ENCODE assay signal across 17 cellular contexts in genomic region chr2:191031256-191031655, GRCh38. TPM values are rescaled to one million over a fixed set of nuclear protein-coding genes. Genes with fewer than 3 reads are reported as not detected.
DNase-seq lines count a peak whose midpoint lies in the region; ATAC-seq and TF ChIP-seq lines count a peak whose summit lies in the region.
"Had no signal": no experiment of that assay in that cellular context is flagged by ENCODE, and none has a peak within 500 bp of the region (broad histone marks: within the 10 kb centered on the region; RNA-seq: fewer than 3 reads in every experiment).

No MANE protein-coding gene starts in this region.

- DNase-seq in cardiac muscle cell (ENCODE audit: low read depth in 1 of 2, low spot score in 1 of 2) (no peak), heart right ventricle (no peak), type B pancreatic cell (ENCODE audit: extremely low spot score, unreplicated experiment) (no peak), occipital lobe (lab: John Stamatoyannopoulos, UW) (no peak), mammary epithelial cell (no peak)
- no peak for DNase-seq in activated CD8-positive, alpha-beta T cell treated with anti-CD3 and anti-CD28 coated beads for 36 hours
- no peak for DNase-seq in effector memory CD8-positive, alpha-beta T cell
- DNase-seq: NCI-H226; ovary; right cardiac atrium; stimulated activated naive CD8-positive, alpha-beta T cell treated with anti-CD3 and anti-CD28 coated beads, Interleukin-15, Interleukin-2, amounts not matched to agents 100 U/mL and 50 U/mL, for 24 hours had no signal

- 67 to 74% methylated on average over 2 of the region's 2 CpGs for WGBS in heart right ventricle, 2 donors
- WGBS in mammary epithelial cell (ENCODE audit: low coverage, missing lambda C conversion rate), result 95% methylated on average over 2 of the region's 2 CpGs

- H3K9ac ChIP-seq in mammary epithelial cell (ENCODE audit: insufficient read depth, low read length), result no peak overlapping the region

- no peaks in the 10 kb centered on the region for H3K9me3 Mint-ChIP-seq in activated CD8-positive, alpha-beta T cell treated with anti-CD3 and anti-CD28 coated beads for 36 hours
- H3K9me3 Mint-ChIP-seq in effector memory CD8-positive, alpha-beta T cell, result no peaks in the 10 kb centered on the region
- no peaks in the 10 kb centered on the region for H3K9me3 Mint-ChIP-seq in type B pancreatic cell
- H3K9me3 Mint-ChIP-seq: CD14-positive monocyte; GM23338; IgD-negative memory B cell; naive B cell; T-helper 2 cell treated with Interferon-gamma antibody and Interleukin-4, amounts not matched to agents 5 μg/mL and 100 μg/mL, for 36 hours had no signal

- no peaks in the 10 kb centered on the region for H3K27me3 Mint-ChIP-seq in activated CD8-positive, alpha-beta T cell treated with anti-CD3 and anti-CD28 coated beads for 36 hours
- no peaks in the 10 kb centered on the region for H3K27me3 Mint-ChIP-seq in effector memory CD8-positive, alpha-beta T cell
- H3K27me3 Mint-ChIP-seq in type B pancreatic cell, result no peaks in the 10 kb centered on the region
- H3K27me3 Mint-ChIP-seq: IgD-negative memory B cell, naive B cell had no signal

- BruUV-seq in mammary epithelial cell (replicated peaks; lab: Mats Ljungman, UMichigan), result no TSS peak

- in situ Hi-C loops in mammary epithelial cell (cut with MboI; ENCODE audit: low sequenced_read_pairs in 2 of 2), result loop anchor here in 1 of 2 donors (10.0 kb wide), 1 partner anchor 246 kb away; no protein-coding TSS in a partner anchor

- H3K27ac Mint-ChIP-seq in activated CD8-positive, alpha-beta T cell treated with anti-CD3 and anti-CD28 coated beads for 36 hours, result peak overlapping the region; percentile 66
- peak overlapping the region; percentile 5 to 88 for H3K27ac Mint-ChIP-seq in effector memory CD8-positive, alpha-beta T cell
- H3K27ac Mint-ChIP-seq in type B pancreatic cell, result peak overlapping the region; percentile 34
- H3K27ac Mint-ChIP-seq: GM23338, IgD-negative memory B cell had no signal

- ATAC-seq in heart right ventricle, result no peak
- no peak for ATAC-seq in activated CD8-positive, alpha-beta T cell treated with anti-CD3 and anti-CD28 coated beads for 36 hours
- ATAC-seq in effector memory CD8-positive, alpha-beta T cell (replicated peaks), result no peak

- TF ChIP-seq CTCF in cardiac muscle cell (IDR thresholded peaks at IDR 0.05; ENCODE audit: low read depth, low read length) (no peak), heart right ventricle (IDR thresholded peaks at IDR 0.05) (no peak), type B pancreatic cell (conservative IDR thresholded peaks at IDR 0.05) (no peak), mammary epithelial cell (conservative IDR thresholded peaks at IDR 0.05 in 1 of 2, IDR thresholded peaks at IDR 0.05 in 1 of 2; ENCODE audit: extremely low read depth in 1 of 2, insufficient read depth in 1 of 2, low read depth in 1 of 2, low read length in 2 of 2) (no peak)
- no peak for TF ChIP-seq CTCF in activated CD8-positive, alpha-beta T cell treated with anti-CD3 and anti-CD28 coated beads for 36 hours (IDR thresholded peaks at IDR 0.05)

- H3K27me3 ChIP-seq in cardiac muscle cell, result no peaks in the 10 kb centered on the region
- H3K27me3 ChIP-seq in heart right ventricle, result peaks cover 0 to 3% (median 0%) of the 10 kb centered on the region in 7 donors
- no peaks in the 10 kb centered on the region for H3K27me3 ChIP-seq in mammary epithelial cell (ENCODE audit: insufficient read depth, low read length)
- H3K27me3 ChIP-seq: ovary, thyroid gland had no signal

- peaks cover 44% of the 10 kb centered on the region for H3K36me3 Mint-ChIP-seq in activated CD8-positive, alpha-beta T cell treated with anti-CD3 and anti-CD28 coated beads for 36 hours (ENCODE audit: low read depth)
- H3K36me3 Mint-ChIP-seq in effector memory CD8-positive, alpha-beta T cell (ENCODE audit: insufficient read depth), result peaks cover 78% of the 10 kb centered on the region
- H3K36me3 Mint-ChIP-seq in type B pancreatic cell, result no peaks in the 10 kb centered on the region
- H3K36me3 Mint-ChIP-seq: IgD-negative memory B cell, naive B cell had no signal

- peaks cover 39% of the 10 kb centered on the region for H3K4me1 Mint-ChIP-seq in activated CD8-positive, alpha-beta T cell treated with anti-CD3 and anti-CD28 coated beads for 36 hours (ENCODE audit: low read depth)
- H3K4me1 Mint-ChIP-seq in effector memory CD8-positive, alpha-beta T cell (ENCODE audit: low read depth in 2 of 2), result peaks cover 27 to 31% of the 10 kb centered on the region in 2 donors
- H3K4me1 Mint-ChIP-seq in type B pancreatic cell (ENCODE audit: unreplicated experiment), result peaks cover 13% of the 10 kb centered on the region

- no peak overlapping the region for H2AFZ ChIP-seq in mammary epithelial cell (ENCODE audit: low read depth, low read length)

- POLR2A ChIA-PET in activated CD8-positive, alpha-beta T cell treated with anti-CD3 and anti-CD28 coated beads for 36 hours (lab: Charles Lee), result interaction anchor here (0.9 kb wide), 1 partner anchor 9 kb away, joined by 5 read pairs; no protein-coding TSS in a partner anchor

- no peaks in the 10 kb centered on the region for H4K20me1 ChIP-seq in mammary epithelial cell (ENCODE audit: insufficient read depth, low read length)

- peaks cover 31% of the 10 kb centered on the region for H3K4me1 ChIP-seq in cardiac muscle cell (ENCODE audit: low read depth)
- H3K4me1 ChIP-seq in heart right ventricle, result peaks cover 0 to 55% (median 6%) of the 10 kb centered on the region in 9 donors
- peaks cover 3% of the 10 kb centered on the region for H3K4me1 ChIP-seq in mammary epithelial cell (ENCODE audit: insufficient read depth, low read length)

- H3K4me3 ChIP-seq in cardiac muscle cell, result no peak overlapping the region
- H3K4me3 ChIP-seq in heart right ventricle, result no peak overlapping the region
- H3K4me3 ChIP-seq in mammary epithelial cell (replicated peaks in 1 of 3; ENCODE audit: insufficient read depth in 1 of 3, low read depth in 2 of 3, low read length in 3 of 3), result no peak overlapping the region
- H3K4me3 ChIP-seq: GM23338, ovary, thyroid gland had no signal

- dilution Hi-C loops in mammary epithelial cell (cut with HindIII; ENCODE audit: low sequenced_read_pairs), result loop anchor here (25.0 kb wide), 1 partner anchor 106 kb away; no protein-coding TSS in a partner anchor

- H3K4me2 ChIP-seq in mammary epithelial cell (ENCODE audit: insufficient read depth, low read depth, low read length), result no peak overlapping the region
- H3K4me2 ChIP-seq: GM23338 had no signal

- no peak overlapping the region for H3K4me3 Mint-ChIP-seq in activated CD8-positive, alpha-beta T cell treated with anti-CD3 and anti-CD28 coated beads for 36 hours
- no peak overlapping the region for H3K4me3 Mint-ChIP-seq in effector memory CD8-positive, alpha-beta T cell
- no peak overlapping the region for H3K4me3 Mint-ChIP-seq in type B pancreatic cell
- H3K4me3 Mint-ChIP-seq: GM23338, IgD-negative memory B cell had no signal

- H3K79me2 ChIP-seq in mammary epithelial cell (ENCODE audit: insufficient read depth, low read length), result no peaks in the 10 kb centered on the region

- CTCF ChIA-PET in activated CD8-positive, alpha-beta T cell treated with anti-CD3 and anti-CD28 coated beads for 36 hours (lab: Charles Lee), result no interaction called here
- CTCF ChIA-PET in mammary epithelial cell (lab: Charles Lee; ENCODE audit: low non-redundant PET), result no interaction called here

- intact Hi-C loops in heart right ventricle (cut with DNase I) (loop anchor here in 6 of 10 donors (5.0 to 10.0 kb wide), 4 partner anchors 176 to 249 kb away; no protein-coding TSS in a partner anchor), mammary epithelial cell (cut with micrococcal nuclease) (no loop called here)
- intact Hi-C loops in activated CD8-positive, alpha-beta T cell treated with anti-CD3 and anti-CD28 coated beads for 36 hours (cut with micrococcal nuclease), result no loop called here

- H3K27ac ChIP-seq in cardiac muscle cell (peak overlapping the region; percentile 65), heart right ventricle (no peak overlapping the region), mammary epithelial cell (ENCODE audit: insufficient read depth, low read depth, low read length) (no peak overlapping the region)
- H3K27ac ChIP-seq: ovary, thyroid gland had no signal

- H3K9me3 ChIP-seq in cardiac muscle cell (ENCODE audit: low read depth) (no peaks in the 10 kb centered on the region), heart right ventricle (no peaks in the 10 kb centered on the region), mammary epithelial cell (replicated peaks; ENCODE audit: insufficient read depth, low read length) (no peaks in the 10 kb centered on the region)
- H3K9me3 ChIP-seq: ovary, thyroid gland had no signal

- H3K36me3 ChIP-seq in cardiac muscle cell (no peaks in the 10 kb centered on the region), heart right ventricle (peaks cover 0 to 15% (median 0%) of the 10 kb centered on the region in 9 donors), mammary epithelial cell (ENCODE audit: insufficient read depth, low read length) (no peaks in the 10 kb centered on the region)
- H3K36me3 ChIP-seq: ovary, thyroid gland had no signal

RNA-seq across cellular contexts. Expression of gene STAT1, which starts 17.3 kb away (rescaled TPM):
- 35.4 and 42.8 TPM in 2 replicates for total RNA-seq in cardiac muscle cell
- polyA plus RNA-seq in cardiac muscle cell, result 32.0 and 36.6 TPM in 2 replicates
- total RNA-seq in heart right ventricle, result 100 to 1,000 TPM in 1 of 10 donors, 10 to 100 TPM in 9; 35.9 to 438 (median 52.4) TPM
- polyA plus RNA-seq in heart right ventricle, result 10 to 100 TPM in 1 of 2 donors, 1 to 10 TPM in 1; 8.9 to 14.6 TPM
- 100 to 1,000 TPM; 293 to 311 TPM for total RNA-seq in activated CD8-positive, alpha-beta T cell treated with anti-CD3 and anti-CD28 coated beads for 36 hours
- 52.8 and 85.6 TPM in 2 replicates for total RNA-seq in type B pancreatic cell (ENCODE audit: low replicate concordance)
- 29.8 TPM for total RNA-seq in occipital lobe
- 10 to 100 TPM; 56.2 to 56.5 TPM for total RNA-seq in mammary epithelial cell
- 31.9 TPM for polyA plus RNA-seq in mammary epithelial cell
- polyA minus RNA-seq in mammary epithelial cell, result 69.8 TPM

Comparison
In these comparisons a context has a peak if more than half of its experiments do, and no peak if none do; other contexts are left out.
1. intact Hi-C loops: an anchor here in heart right ventricle (5.0 to 10.0 kb wide); none called in activated CD8-positive, alpha-beta T cell treated with anti-CD3 and anti-CD28 coated beads for 36 hours and mammary epithelial cell.